In genomic region chr6:30703821-30704220, GRCh38 we compare ENCODE assay signal across 19 cellular contexts. TPM values are rescaled to one million over a fixed set of nuclear protein-coding genes. Genes with fewer than 3 reads are reported as not detected.
DNase-seq lines count a peak whose midpoint lies in the region; ATAC-seq, FAIRE-seq and TF ChIP-seq lines count a peak whose summit lies in the region.
"Had no signal": no experiment of that assay in that cellular context is flagged by ENCODE, and none has a peak within 500 bp of the region (broad histone marks: within the 10 kb centered on the region; RNA-seq: fewer than 3 reads in every experiment).

No MANE protein-coding gene starts in this region.

- no peak overlapping the region for H3K4me3 ChIP-seq in astrocyte (ENCODE audit: insufficient read depth, low read depth, low read length)
- H3K4me3 ChIP-seq in lower lobe of right lung, result no peak overlapping the region
- no peak overlapping the region for H3K4me3 ChIP-seq in upper lobe of right lung
- H3K4me3 ChIP-seq in ascending aorta, result no peak overlapping the region
- H3K4me3 ChIP-seq: A549 had no signal

- ATAC-seq in activated naive CD8-positive, alpha-beta T cell treated with anti-CD3 and anti-CD28 coated beads, Interleukin-2, amount 10 ng/mL, durations not matched to agents 7 days and 5 days (ENCODE audit: low read depth), result no peak
- ATAC-seq in activated naive CD8-positive, alpha-beta T cell treated with anti-CD3 and anti-CD28 coated beads, Interleukin-2, amount 50 U/mL, for 24 hours, result no peak
- ATAC-seq in lower lobe of right lung, result no peak
- ATAC-seq in upper lobe of right lung, result peak; percentile 58
- no peak for ATAC-seq in stimulated activated naive CD8-positive, alpha-beta T cell treated with anti-CD3 and anti-CD28 coated beads, Interleukin-15, Interleukin-2, amounts not matched to agents 100 U/mL and 50 U/mL, for 24 hours
- no peak for ATAC-seq in HG03342 (IDR thresholded peaks at IDR 0.05; ENCODE audit: unreplicated experiment)
- ATAC-seq: A549 had no signal

- H2AFZ ChIP-seq in astrocyte (ENCODE audit: low read depth, low read length), result no peak overlapping the region

- H3K4me1 Mint-ChIP-seq in activated naive CD8-positive, alpha-beta T cell treated with anti-CD3 and anti-CD28 coated beads, Interleukin-2, amount 10 ng/mL, durations not matched to agents 7 days and 5 days, result no peaks in the 10 kb centered on the region
- no peaks in the 10 kb centered on the region for H3K4me1 Mint-ChIP-seq in activated naive CD8-positive, alpha-beta T cell treated with anti-CD3 and anti-CD28 coated beads, Interleukin-2, amount 50 U/mL, for 24 hours
- H3K4me1 Mint-ChIP-seq in astrocyte (ENCODE audit: low read depth, unreplicated experiment), result peaks cover 3% of the 10 kb centered on the region

- H3K4me2 ChIP-seq in astrocyte (ENCODE audit: low read length), result no peak overlapping the region
- H3K4me2 ChIP-seq: A549 had no signal

- no peaks in the 10 kb centered on the region for H4K20me1 ChIP-seq in astrocyte (ENCODE audit: insufficient read depth, low read length)

- no peaks in the 10 kb centered on the region for H3K9me3 Mint-ChIP-seq in activated naive CD8-positive, alpha-beta T cell treated with anti-CD3 and anti-CD28 coated beads, Interleukin-2, amount 10 ng/mL, durations not matched to agents 7 days and 5 days
- H3K9me3 Mint-ChIP-seq in activated naive CD8-positive, alpha-beta T cell treated with anti-CD3 and anti-CD28 coated beads, Interleukin-2, amount 50 U/mL, for 24 hours, result no peaks in the 10 kb centered on the region
- H3K9me3 Mint-ChIP-seq in astrocyte (ENCODE audit: unreplicated experiment), result no peaks in the 10 kb centered on the region

- no peak for FAIRE-seq in astrocyte (lab: Jason Lieb, UNC)
- FAIRE-seq: A549, GM12892 had no signal

- no peak overlapping the region for H3K27ac ChIP-seq in astrocyte (ENCODE audit: low read depth, low read length)
- H3K27ac ChIP-seq in lower lobe of right lung, result no peak overlapping the region
- no peak overlapping the region for H3K27ac ChIP-seq in upper lobe of right lung
- no peak overlapping the region for H3K27ac ChIP-seq in ascending aorta
- H3K27ac ChIP-seq: A549 had no signal

- peak overlapping the region; percentile 26 for H3K27ac Mint-ChIP-seq in activated naive CD8-positive, alpha-beta T cell treated with anti-CD3 and anti-CD28 coated beads, Interleukin-2, amount 10 ng/mL, durations not matched to agents 7 days and 5 days
- H3K27ac Mint-ChIP-seq in activated naive CD8-positive, alpha-beta T cell treated with anti-CD3 and anti-CD28 coated beads, Interleukin-2, amount 50 U/mL, for 24 hours, result no peak overlapping the region
- no peak overlapping the region for H3K27ac Mint-ChIP-seq in astrocyte (ENCODE audit: unreplicated experiment)

- no peak overlapping the region for H3K4me3 Mint-ChIP-seq in activated naive CD8-positive, alpha-beta T cell treated with anti-CD3 and anti-CD28 coated beads, Interleukin-2, amount 10 ng/mL, durations not matched to agents 7 days and 5 days
- H3K4me3 Mint-ChIP-seq in activated naive CD8-positive, alpha-beta T cell treated with anti-CD3 and anti-CD28 coated beads, Interleukin-2, amount 50 U/mL, for 24 hours, result no peak overlapping the region
- peak overlapping the region; percentile 61 for H3K4me3 Mint-ChIP-seq in astrocyte (ENCODE audit: unreplicated experiment)

- H3K9ac ChIP-seq in astrocyte (ENCODE audit: low read length), result no peak overlapping the region

- no peaks in the 10 kb centered on the region for H3K9me3 ChIP-seq in astrocyte (ENCODE audit: insufficient read depth, low read depth, low read length)
- no peaks in the 10 kb centered on the region for H3K9me3 ChIP-seq in lower lobe of right lung
- H3K9me3 ChIP-seq in upper lobe of right lung, result no peaks in the 10 kb centered on the region
- H3K9me3 ChIP-seq in ascending aorta, result no peaks in the 10 kb centered on the region
- H3K9me3 ChIP-seq: A549 had no signal

- H3K36me3 Mint-ChIP-seq in activated naive CD8-positive, alpha-beta T cell treated with anti-CD3 and anti-CD28 coated beads, Interleukin-2, amount 10 ng/mL, durations not matched to agents 7 days and 5 days, result peaks cover 27% of the 10 kb centered on the region
- H3K36me3 Mint-ChIP-seq in activated naive CD8-positive, alpha-beta T cell treated with anti-CD3 and anti-CD28 coated beads, Interleukin-2, amount 50 U/mL, for 24 hours (ENCODE audit: low read depth), result peaks cover 42% of the 10 kb centered on the region
- peaks cover 31% of the 10 kb centered on the region for H3K36me3 Mint-ChIP-seq in astrocyte (ENCODE audit: low read depth, unreplicated experiment)

- TF ChIP-seq CTCF in astrocyte (IDR thresholded peaks at IDR 0.05; ENCODE audit: insufficient read depth, low read depth, low read length) (no peak), lower lobe of right lung (IDR thresholded peaks at IDR 0.05) (no peak), upper lobe of right lung (IDR thresholded peaks at IDR 0.05) (no peak), ascending aorta (IDR thresholded peaks at IDR 0.05) (no peak)

- H3K4me1 ChIP-seq in astrocyte (ENCODE audit: insufficient read depth, low read length) (no peaks in the 10 kb centered on the region), lower lobe of right lung (no peaks in the 10 kb centered on the region), upper lobe of right lung (no peaks in the 10 kb centered on the region), ascending aorta (no peaks in the 10 kb centered on the region)

- DNase-seq in activated naive CD8-positive, alpha-beta T cell treated with anti-CD3 and anti-CD28 coated beads, Interleukin-2, amount 10 ng/mL, durations not matched to agents 7 days and 5 days, result no peak
- no peak for DNase-seq in activated naive CD8-positive, alpha-beta T cell treated with anti-CD3 and anti-CD28 coated beads, Interleukin-2, amount 50 U/mL, for 24 hours
- DNase-seq in astrocyte (ENCODE audit: low read depth) (no peak), lower lobe of right lung (peak; percentile 20), upper lobe of right lung (peak; percentile 44), ascending aorta (ENCODE audit: low spot score in 2 of 2) (no peak)
- DNase-seq in stimulated activated naive CD8-positive, alpha-beta T cell treated with anti-CD3 and anti-CD28 coated beads, Interleukin-15, Interleukin-2, amounts not matched to agents 100 U/mL and 50 U/mL, for 24 hours, result no peak
- DNase-seq: C1 segment of cervical spinal cord, DMS 273 treated with DMSO at 0.1 percent for 48 hours, GOT3, NCI-H1048, NCI-H1436 treated with DMSO at 0.1 percent for 48 hours, NCI-H2081 treated with DMSO at 0.1 percent for 48 hours, NCI-H226, NCI-H524 treated with DMSO at 0.1 percent for 48 hours, SHP77 had no signal

- H3K79me2 ChIP-seq in astrocyte (ENCODE audit: insufficient read depth, low read length), result no peaks in the 10 kb centered on the region

- POLR2A ChIA-PET in activated naive CD8-positive, alpha-beta T cell treated with anti-CD3 and anti-CD28 coated beads, Interleukin-2, amount 10 ng/mL, durations not matched to agents 7 days and 5 days (lab: Charles Lee), result interaction anchor here (0.9 to 4.0 kb wide), 5 partner anchors 8 to 16 kb away, joined by 3 to 17 read pairs (median 5); partner anchors contain the start of gene MDC1

- H3K36me3 ChIP-seq in astrocyte (ENCODE audit: insufficient read depth, low read length) (peaks cover 15% of the 10 kb centered on the region), lower lobe of right lung (peaks cover 60% of the 10 kb centered on the region), upper lobe of right lung (peaks cover 44% of the 10 kb centered on the region), ascending aorta (peaks cover 29 to 76% of the 10 kb centered on the region in 2 donors)

- no peaks in the 10 kb centered on the region for H3K27me3 Mint-ChIP-seq in activated naive CD8-positive, alpha-beta T cell treated with anti-CD3 and anti-CD28 coated beads, Interleukin-2, amount 10 ng/mL, durations not matched to agents 7 days and 5 days
- H3K27me3 Mint-ChIP-seq in activated naive CD8-positive, alpha-beta T cell treated with anti-CD3 and anti-CD28 coated beads, Interleukin-2, amount 50 U/mL, for 24 hours, result no peaks in the 10 kb centered on the region
- no peaks in the 10 kb centered on the region for H3K27me3 Mint-ChIP-seq in astrocyte (ENCODE audit: low read depth, unreplicated experiment)

- intact Hi-C loops in lower lobe of right lung (cut with DNase I) (no loop called here), upper lobe of right lung (cut with DNase I) (no loop called here), ascending aorta (cut with DNase I) (no loop called here)

- H3K27me3 ChIP-seq in astrocyte (ENCODE audit: insufficient read depth, low read length) (no peaks in the 10 kb centered on the region), lower lobe of right lung (ENCODE audit: low read depth) (no peaks in the 10 kb centered on the region), upper lobe of right lung (no peaks in the 10 kb centered on the region), ascending aorta (no peaks in the 10 kb centered on the region)

RNA-seq across cellular contexts. Expression of gene NRM, which starts 13.0 kb away (rescaled TPM):
- total RNA-seq in activated naive CD8-positive, alpha-beta T cell treated with anti-CD3 and anti-CD28 coated beads, Interleukin-2, amount 10 ng/mL, durations not matched to agents 7 days and 5 days, result 10 to 100 TPM; 33.1 to 33.9 TPM
- total RNA-seq in astrocyte (12.2 and 12.8 TPM in 2 replicates), lower lobe of right lung (10.0 TPM), upper lobe of right lung (9.5 TPM), ascending aorta (25.1 TPM)

RNA-seq across cellular contexts. Expression of gene MDC1, which starts 13.3 kb away (rescaled TPM):
- 10 to 100 TPM; 50.2 to 52.2 TPM for total RNA-seq in activated naive CD8-positive, alpha-beta T cell treated with anti-CD3 and anti-CD28 coated beads, Interleukin-2, amount 10 ng/mL, durations not matched to agents 7 days and 5 days
- total RNA-seq in astrocyte, result 25.2 and 25.4 TPM in 2 replicates
- 24.5 TPM for total RNA-seq in lower lobe of right lung
- total RNA-seq in upper lobe of right lung, result 32.8 TPM
- 27.1 TPM for total RNA-seq in ascending aorta

RNA-seq across cellular contexts. Expression of gene TUBB, which starts 16.3 kb away (rescaled TPM):
- 1,000 to 10,000 TPM; 1,168 to 1,207 TPM for total RNA-seq in activated naive CD8-positive, alpha-beta T cell treated with anti-CD3 and anti-CD28 coated beads, Interleukin-2, amount 10 ng/mL, durations not matched to agents 7 days and 5 days
- total RNA-seq in astrocyte (815 and 887 TPM in 2 replicates), lower lobe of right lung (292 TPM), upper lobe of right lung (243 TPM), ascending aorta (537 TPM)

RNA-seq across cellular contexts. Expression of gene PPP1R18, which starts 17.4 kb away (rescaled TPM):
- 100 to 1,000 TPM; 245 to 251 TPM for total RNA-seq in activated naive CD8-positive, alpha-beta T cell treated with anti-CD3 and anti-CD28 coated beads, Interleukin-2, amount 10 ng/mL, durations not matched to agents 7 days and 5 days
- total RNA-seq in astrocyte (145 and 156 TPM in 2 replicates), lower lobe of right lung (78.5 TPM), upper lobe of right lung (72.8 TPM), ascending aorta (83.3 TPM)

RNA-seq across cellular contexts. Expression of gene DHX16, which starts 31.0 kb away (rescaled TPM):
- 10 to 100 TPM; 42.9 to 44.2 TPM for total RNA-seq in activated naive CD8-positive, alpha-beta T cell treated with anti-CD3 and anti-CD28 coated beads, Interleukin-2, amount 10 ng/mL, durations not matched to agents 7 days and 5 days
- total RNA-seq in astrocyte (29.3 and 30.0 TPM in 2 replicates), lower lobe of right lung (28.4 TPM), upper lobe of right lung (27.4 TPM), ascending aorta (39.2 TPM)

Comparison
In these comparisons a context has a peak if more than half of its experiments do, and no peak if none do; other contexts are left out.
1. DNase-seq: peak in lower lobe of right lung (single experiment) and upper lobe of right lung (single experiment); none in activated naive CD8-positive, alpha-beta T cell treated with anti-CD3 and anti-CD28 coated beads, Interleukin-2, amount 10 ng/mL, durations not matched to agents 7 days and 5 days (single experiment), activated naive CD8-positive, alpha-beta T cell treated with anti-CD3 and anti-CD28 coated beads, Interleukin-2, amount 50 U/mL, for 24 hours (single experiment), astrocyte (single experiment), stimulated activated naive CD8-positive, alpha-beta T cell treated with anti-CD3 and anti-CD28 coated beads, Interleukin-15, Interleukin-2, amounts not matched to agents 100 U/mL and 50 U/mL, for 24 hours (single experiment) and ascending aorta (0 of 2).